In genomic region chr5:95710651-95711500, GRCh38 we compare ENCODE assay signal across 14 cellular contexts. TPM values are rescaled to one million over a fixed set of nuclear protein-coding genes. Genes with fewer than 3 reads are reported as not detected.
DNase-seq lines count a peak whose midpoint lies in the region; ATAC-seq, FAIRE-seq and TF ChIP-seq lines count a peak whose summit lies in the region.
"Not testable (repeated sequence)": the region's sequence is repeated elsewhere in the genome, so short reads cannot be mapped to it uniquely, and the experiment has no call there.
"Had no signal": no experiment of that assay in that cellular context is flagged by ENCODE, and none has a peak within 500 bp of the region (broad histone marks: within the 10 kb centered on the region; RNA-seq: fewer than 3 reads in every experiment).

No MANE protein-coding gene starts in this region.

- not testable (repeated sequence) for H4K12ac ChIP-seq in trophoblast cell (ENCODE audit: low read depth, low read length)

- dilution Hi-C loops in IMR-90 (cut with HindIII; ENCODE audit: low sequenced_read_pairs, unreplicated experiment): not testable (repeated sequence)

- H3K4ac ChIP-seq in IMR-90 (ENCODE audit: low read depth, low read length) (peak overlapping the region; percentile 61), trophoblast cell (ENCODE audit: low read depth, low read length) (peak overlapping the region; percentile 21)

- H2AFZ ChIP-seq in IMR-90 (replicated peaks; ENCODE audit: low read length, poor library complexity); HepG2 (ENCODE audit: low read length): not testable (repeated sequence)
- H2AFZ ChIP-seq in trophoblast cell (ENCODE audit: insufficient read depth, low read length, poor library complexity): peak overlapping the region; percentile 19

- not testable (repeated sequence) for H3K4me2 ChIP-seq in IMR-90 (ENCODE audit: low read depth, low read length)
- H3K4me2 ChIP-seq in HepG2 (ENCODE audit: low read depth, low read length) (peak overlapping the region; percentile 61; the same call in 1 of the 2 replicates), trophoblast cell (ENCODE audit: low read length) (peak overlapping the region; percentile 20)

- H4K5ac ChIP-seq in IMR-90 (ENCODE audit: low read depth, low read length): not testable (repeated sequence)

- peak overlapping the region; percentile 98 for H3K27ac Mint-ChIP-seq in endodermal cell
- not testable (repeated sequence) for H3K27ac Mint-ChIP-seq in type B pancreatic cell

- not testable (repeated sequence) for H3K9me3 ChIP-seq in IMR-90 (ENCODE audit: control insufficient read depth, insufficient read depth, low read length); SJSA1 (replicated peaks); right cardiac atrium (ENCODE audit: control insufficient read depth, low read length); HepG2 (ENCODE audit: low read length); trophoblast cell (ENCODE audit: insufficient read depth, low read depth, low read length)
- H3K9me3 ChIP-seq in endodermal cell (ENCODE audit: control insufficient read depth, low read length): peaks cover 19% of the 10 kb centered on the region

- H3K36me3 ChIP-seq in IMR-90 (ENCODE audit: control insufficient read depth, insufficient read depth, low read length); SJSA1; HepG2 (replicated peaks in 1 of 2; ENCODE audit: control insufficient read depth in 1 of 2, insufficient read depth in 2 of 2, low read length in 2 of 2); trophoblast cell (ENCODE audit: control insufficient read depth in 1 of 2, insufficient read depth in 2 of 2, low read length in 2 of 2): not testable (repeated sequence)
- peaks cover 42% of the 10 kb centered on the region for H3K36me3 ChIP-seq in endodermal cell (ENCODE audit: control insufficient read depth, insufficient read depth, low read length)

- not testable (repeated sequence) for H3K56ac ChIP-seq in IMR-90 (ENCODE audit: extremely low read depth, insufficient read depth, low read length)

- H3K27me3 Mint-ChIP-seq in endodermal cell (ENCODE audit: insufficient read depth); type B pancreatic cell: not testable (repeated sequence)

- H3K9me1 ChIP-seq in IMR-90 (ENCODE audit: insufficient read depth, low read length): not testable (repeated sequence)

- peaks cover 30% of the 10 kb centered on the region for H3K36me3 Mint-ChIP-seq in endodermal cell (ENCODE audit: low read depth)
- not testable (repeated sequence) for H3K36me3 Mint-ChIP-seq in type B pancreatic cell

- not testable (repeated sequence) for TF ChIP-seq EP300 in HepG2 (IDR thresholded peaks at IDR 0.05; ENCODE audit: low read depth in 2 of 2, low read length in 2 of 2); HepG2 (CRISPR knock-in tag; IDR thresholded peaks at IDR 0.05; ENCODE audit: borderline replicate concordance)

- not testable (repeated sequence) for H4K8ac ChIP-seq in IMR-90 (ENCODE audit: low read depth in 2 of 2, low read length in 2 of 2)
- H4K8ac ChIP-seq in trophoblast cell (ENCODE audit: low read depth, low read length): peak overlapping the region; percentile 65

- H4K20me1 ChIP-seq in IMR-90 (ENCODE audit: insufficient read depth, low read length); HepG2 (ENCODE audit: insufficient read depth, low read length): not testable (repeated sequence)

- H2BK120ac ChIP-seq in IMR-90 (ENCODE audit: low read depth, low read length) (0 out of 2 replicates have a peak overlapping the region, but pooled peaks have one; percentile 38), trophoblast cell (ENCODE audit: insufficient read depth, low read length, poor library complexity) (peak overlapping the region; percentile 89)

- not testable (repeated sequence) for H2BK5ac ChIP-seq in IMR-90 (ENCODE audit: low read depth, low read length, poor library complexity, severe bottlenecking)
- H2BK5ac ChIP-seq in trophoblast cell (ENCODE audit: low read depth, low read length, poor library complexity): peak overlapping the region; percentile 90

- TF ChIP-seq POLR2A in IMR-90 (IDR thresholded peaks at IDR 0.05; ENCODE audit: low read depth, low read length); HepG2 (IDR thresholded peaks at IDR 0.05; ENCODE audit: insufficient read depth in 1 of 2, low read depth in 2 of 2, low read length in 2 of 2): not testable (repeated sequence)

- not testable (repeated sequence) for H3K9ac ChIP-seq in IMR-90 (ENCODE audit: low read depth, low read length); HepG2 (ENCODE audit: insufficient read depth, low read depth, low read length); trophoblast cell (ENCODE audit: low read length)
- H3K9ac ChIP-seq in endodermal cell (ENCODE audit: extremely low read depth, low read length, poor library complexity, severe bottlenecking): peak overlapping the region; percentile 70

- not testable (repeated sequence) for H3K79me2 ChIP-seq in HepG2 (ENCODE audit: insufficient read depth, low read length); trophoblast cell (ENCODE audit: control insufficient read depth, insufficient read depth, low read length, poor library complexity)

- intact Hi-C loops in IMR-90 (cut with micrococcal nuclease); right cardiac atrium (cut with DNase I); HepG2 (cut with micrococcal nuclease; ENCODE audit: unreplicated experiment): not testable (repeated sequence)

- H2BK15ac ChIP-seq in IMR-90 (ENCODE audit: low read depth, low read length): 0 out of 3 replicates have a peak overlapping the region, but pooled peaks have one; percentile 55

- H3K23ac ChIP-seq in IMR-90 (ENCODE audit: low read depth, low read length); trophoblast cell (ENCODE audit: low read length): not testable (repeated sequence)

- WGBS in IMR-90 (ENCODE audit: extremely low coverage in 2 of 2, insufficient read length in 1 of 2), 2 experiments: 71% methylated on average over 9 of the region's 23 CpGs; no CpG with 5 or more reads in 1 of the 2 experiments
- 49 to 71% methylated on average over 20 to 23 of the region's 23 CpGs for WGBS in endodermal cell (ENCODE audit: insufficient coverage in 1 of 2, insufficient read length in 1 of 2), 2 experiments
- WGBS in right cardiac atrium: 28% methylated on average over 23 of the region's 23 CpGs
- 58% methylated on average over 23 of the region's 23 CpGs for WGBS in HepG2 (ENCODE audit: low lambda C conversion rate)
- WGBS in trophoblast cell (ENCODE audit: extremely low coverage, insufficient coverage, insufficient read length): no CpG with 5 or more reads among the region's 23 CpGs

- H2BK12ac ChIP-seq in trophoblast cell (ENCODE audit: low read length): peak overlapping the region; percentile 70

- ATAC-seq in IMR-90 (ENCODE audit: low read depth); right cardiac atrium; HepG2: not testable (repeated sequence)

- not testable (repeated sequence) for H3K4me3 ChIP-seq in IMR-90 (ENCODE audit: insufficient read depth, low read depth, low read length); SJSA1; HepG2 (replicated peaks in 1 of 3; ENCODE audit: insufficient read depth in 1 of 3, low read depth in 2 of 3, low read length in 3 of 3); trophoblast cell (ENCODE audit: low read depth, low read length)
- peak overlapping the region; percentile 68 for H3K4me3 ChIP-seq in endodermal cell (ENCODE audit: low read length)
- H3K4me3 ChIP-seq in right cardiac atrium (ENCODE audit: low read length): peak overlapping the region; percentile 31

- H3K14ac ChIP-seq in IMR-90 (replicated peaks; ENCODE audit: low read depth, low read length): not testable (repeated sequence)
- H3K14ac ChIP-seq in trophoblast cell (ENCODE audit: low read length): peak overlapping the region; percentile 79

- H2BK20ac ChIP-seq in IMR-90 (ENCODE audit: low read depth, low read length): 0 out of 2 replicates have a peak overlapping the region, but pooled peaks have one; percentile 24

- not testable (repeated sequence) for H3K27me3 ChIP-seq in IMR-90 (ENCODE audit: control insufficient read depth, insufficient read depth, low read length); SJSA1 (replicated peaks); endodermal cell (ENCODE audit: control insufficient read depth, insufficient read depth, low read length, poor library complexity, severe bottlenecking); right cardiac atrium (ENCODE audit: control insufficient read depth, insufficient read depth); HepG2 (ENCODE audit: control insufficient read depth in 1 of 2, insufficient read depth in 2 of 2, low read length in 2 of 2); trophoblast cell (ENCODE audit: insufficient read depth, low read length)

- not testable (repeated sequence) for TF ChIP-seq CTCF in IMR-90 (conservative IDR thresholded peaks at IDR 0.05; ENCODE audit: low read depth, low read length); endodermal cell (conservative IDR thresholded peaks at IDR 0.05); HepG2 (CRISPR knock-in tag; IDR thresholded peaks at IDR 0.05); type B pancreatic cell (conservative IDR thresholded peaks at IDR 0.05)

- DNase-seq in DMS 273 (lab: John Stamatoyannopoulos, UW; ENCODE audit: unreplicated experiment) (peak; percentile 50), right cardiac atrium (peak; percentile 40 to 67 (median 62))
- DNase-seq in IMR-90; SJSA1 (ENCODE audit: low read depth in 1 of 2, low spot score in 2 of 2); endodermal cell; HepG2 (ENCODE audit: low spot score); trophoblast cell; type B pancreatic cell (ENCODE audit: extremely low spot score, unreplicated experiment): not testable (repeated sequence)

- H2AK5ac ChIP-seq in IMR-90 (ENCODE audit: low read depth, low read length) (peak overlapping the region; percentile 82), trophoblast cell (ENCODE audit: low read length) (peak overlapping the region; percentile 28)

- FAIRE-seq in HepG2 (lab: Jason Lieb, UNC): not testable (repeated sequence)

- not testable (repeated sequence) for H2AK9ac ChIP-seq in IMR-90 (replicated peaks; ENCODE audit: low read depth, low read length, poor library complexity)

- in situ Hi-C loops in IMR-90 (cut with MboI; ENCODE audit: low sequenced_read_pairs); HepG2 (cut with HindIII; ENCODE audit: extremely low pct_ligation_motif_present, low pct_unique_long_range_greater_than_20kb): not testable (repeated sequence)

- CTCF ChIA-PET in IMR-90 (lab: Yijun Ruan, JAX): interaction anchor here (1.1 kb wide), 1 partner anchor 13 kb away, joined by 3 read pairs; no protein-coding TSS in a partner anchor
- CTCF ChIA-PET in HepG2 (lab: Yijun Ruan, JAX; ENCODE audit: low intra/inter-chr PET ratio, low total read pairs): not testable (repeated sequence)

- H3K4me3 Mint-ChIP-seq in endodermal cell: peak overlapping the region; percentile 63
- peak overlapping the region; percentile 20 for H3K4me3 Mint-ChIP-seq in type B pancreatic cell

- peaks cover 17% of the 10 kb centered on the region for H3K9me3 Mint-ChIP-seq in endodermal cell
- not testable (repeated sequence) for H3K9me3 Mint-ChIP-seq in type B pancreatic cell

- not testable (repeated sequence) for H3K4me1 ChIP-seq in IMR-90 (ENCODE audit: control insufficient read depth, insufficient read depth, low read length); endodermal cell (ENCODE audit: control insufficient read depth, insufficient read depth, low read length); right cardiac atrium (ENCODE audit: control insufficient read depth, insufficient read depth, low read length)
- H3K4me1 ChIP-seq in SJSA1 (replicated peaks) (peaks cover 77% of the 10 kb centered on the region), HepG2 (ENCODE audit: insufficient read depth, low read length) (peaks cover 17% of the 10 kb centered on the region), trophoblast cell (ENCODE audit: control insufficient read depth in 1 of 2, insufficient read depth in 2 of 2, low read length in 2 of 2) (peaks cover 12 to 19% of the 10 kb centered on the region in 2 experiments)

- H3K79me1 ChIP-seq in IMR-90 (ENCODE audit: low read depth in 1 of 2, low read length in 2 of 2): not testable (repeated sequence)
- peaks cover 34% of the 10 kb centered on the region for H3K79me1 ChIP-seq in trophoblast cell (ENCODE audit: low read length)

- POLR2A ChIA-PET in IMR-90 (lab: Charles Lee; ENCODE audit: unreplicated experiment): not testable (repeated sequence)
- POLR2A ChIA-PET in HepG2 (lab: Yijun Ruan, JAX): interaction anchor here (1.0 kb wide), 1 partner anchor 20 kb away, joined by 4 read pairs; the partner anchor contains the start of gene RHOBTB3

- BruUV-seq in IMR-90 (replicated peaks; lab: Mats Ljungman, UMichigan); HepG2 (replicated peaks; lab: Mats Ljungman, UMichigan): not testable (repeated sequence)

- H4K91ac ChIP-seq in IMR-90 (ENCODE audit: insufficient read depth, low read depth, low read length): not testable (repeated sequence)
- H4K91ac ChIP-seq in trophoblast cell (ENCODE audit: low read depth, low read length): peak overlapping the region; percentile 98

- not testable (repeated sequence) for TF ChIP-seq RAD21 in IMR-90 (IDR thresholded peaks at IDR 0.05; ENCODE audit: low read length); HepG2 (CRISPR knock-in tag; IDR thresholded peaks at IDR 0.05)

- H3K18ac ChIP-seq in IMR-90 (ENCODE audit: low read depth, low read length): 0 out of 2 replicates have a peak overlapping the region, but pooled peaks have one; percentile 33
- peak overlapping the region; percentile 53 for H3K18ac ChIP-seq in trophoblast cell (ENCODE audit: low read length)

- not testable (repeated sequence) for H3K27ac ChIP-seq in IMR-90 (ENCODE audit: insufficient read depth, low read length); endodermal cell (ENCODE audit: low read depth, low read length); HepG2 (ENCODE audit: extremely low read length, insufficient read depth, low read length)
- peak overlapping the region; percentile 94 for H3K27ac ChIP-seq in SJSA1
- H3K27ac ChIP-seq in right cardiac atrium (ENCODE audit: low read length): peak overlapping the region; percentile 53
- peak overlapping the region; percentile 97 for H3K27ac ChIP-seq in trophoblast cell (ENCODE audit: low read depth, low read length)

- H3K4me1 Mint-ChIP-seq in endodermal cell (peaks cover 63% of the 10 kb centered on the region), type B pancreatic cell (ENCODE audit: unreplicated experiment) (peaks cover 11% of the 10 kb centered on the region)

RNA-seq across cellular contexts. Expression of gene RHOBTB3, which starts 20.3 kb away (rescaled TPM):
- total RNA-seq in IMR-90 (2012; rRNA removed) (356 and 447 TPM in 2 replicates), endodermal cell (100 to 1,000 TPM; 432 to 444 TPM), right cardiac atrium (100 to 1,000 TPM in 3 of 4 donors, 10 to 100 TPM in 1; 84.7 to 115 (median 104) TPM), HepG2 (2016; rRNA removed; fragmentation: Illumina TruSeq; extraction: Trizol) (35.4 and 39.6 TPM in 2 replicates), type B pancreatic cell (ENCODE audit: low replicate concordance) (41.7 and 76.3 TPM in 2 replicates)
- polyA plus RNA-seq in IMR-90 (2012; rRNA removed) (117 and 118 TPM in 2 replicates), right cardiac atrium (32.7 TPM), HepG2 (2011; rRNA removed) (27.8 and 31.6 TPM in 2 replicates)
- 106 and 114 TPM in 2 replicates for polyA plus RNA-seq in IMR-90 (2012; cell fraction: cytosol; rRNA removed)
- 115 and 315 TPM in 2 replicates for polyA plus RNA-seq in IMR-90 (2012; cell fraction: nucleus; rRNA removed; ENCODE audit: low replicate concordance)
- 121 and 175 TPM in 2 replicates for total RNA-seq in SJSA1 (2014; rRNA removed; shearing (Covaris generic))
- polyA plus RNA-seq in endodermal cell (2013, experiment 1 of 2): 116 TPM
- 147 TPM for polyA plus RNA-seq in endodermal cell (2013, experiment 2 of 2)
- total RNA-seq in HepG2 (2016; cell fraction: cytosol; rRNA removed; fragmentation: Illumina TruSeq; extraction: Trizol; ENCODE audit: low read depth): 65.4 and 73.3 TPM in 2 replicates
- total RNA-seq in HepG2 (2016; cell fraction: insoluble cytoplasmic fraction; rRNA removed; fragmentation: Illumina TruSeq; extraction: Trizol): 34.8 and 35.7 TPM in 2 replicates
- 29.2 and 34.2 TPM in 2 replicates for total RNA-seq in HepG2 (2016; cell fraction: membrane; rRNA removed; fragmentation: Illumina TruSeq; extraction: Trizol)
- total RNA-seq in HepG2 (2016; cell fraction: nucleus; rRNA removed; fragmentation: Illumina TruSeq; extraction: Trizol): 34.5 and 45.0 TPM in 2 replicates
- polyA plus RNA-seq in HepG2 (2011; cell fraction: cytosol; rRNA removed): 33.5 and 37.5 TPM in 2 replicates
- 28.1 and 35.6 TPM in 2 replicates for polyA plus RNA-seq in HepG2 (2011; cell fraction: nucleus; rRNA removed)
- 16.2 and 20.3 TPM in 2 replicates for polyA plus RNA-seq in HepG2 (2012)
- polyA plus RNA-seq in HepG2 (2016; cell fraction: cytosol; fragmentation: Illumina TruSeq; extraction: Trizol; ENCODE audit: low read depth): 4.4 and 6.7 TPM in 2 replicates
- 31.3 and 33.4 TPM in 2 replicates for polyA plus RNA-seq in HepG2 (2016; cell fraction: insoluble cytoplasmic fraction; fragmentation: Illumina TruSeq; extraction: Trizol; ENCODE audit: low read depth)
- polyA plus RNA-seq in HepG2 (2016; cell fraction: membrane; fragmentation: Illumina TruSeq; extraction: Trizol; ENCODE audit: low read depth): 11.0 and 11.2 TPM in 2 replicates
- 31.1 and 35.1 TPM in 2 replicates for polyA plus RNA-seq in HepG2 (2016; cell fraction: nucleus; fragmentation: Illumina TruSeq; extraction: Trizol; ENCODE audit: insufficient read depth, low read depth)
- 153 and 617 TPM in 2 replicates for polyA minus RNA-seq in HepG2 (2011; rRNA and poly(A)+ RNA removed; ENCODE audit: low replicate concordance)
- 64.8 and 73.2 TPM in 2 replicates for polyA minus RNA-seq in HepG2 (2011; cell fraction: cytosol; rRNA and poly(A)+ RNA removed)
- polyA minus RNA-seq in HepG2 (2011; cell fraction: nucleus; rRNA and poly(A)+ RNA removed): 85.0 and 93.4 TPM in 2 replicates
- polyA plus RNA-seq in trophoblast cell (2013): 333 and 351 TPM in 2 replicates

RNA-seq across cellular contexts. Expression of gene SPATA9, which starts 28.1 kb away (rescaled TPM):
- total RNA-seq in IMR-90 (2012; rRNA removed) (0.72 and 0.83 TPM in 2 replicates), endodermal cell (1 to 10 TPM in 1 of 2 donors, under 1 TPM in 1; 0.70 to 2.0 TPM), right cardiac atrium (under 1 TPM; 0.11 to 0.59 (median 0.49) TPM), HepG2 (2016; rRNA removed; fragmentation: Illumina TruSeq; extraction: Trizol) (not detected in 2 replicates), type B pancreatic cell (ENCODE audit: low replicate concordance) (0.29 TPM in 2 replicates)
- polyA plus RNA-seq in IMR-90 (2012; rRNA removed) (0.66 and 0.86 TPM in 2 replicates), right cardiac atrium (0.25 TPM), HepG2 (2011; rRNA removed) (not detected in 2 replicates)
- 0.16 and 0.25 TPM in 2 replicates for polyA plus RNA-seq in IMR-90 (2012; cell fraction: cytosol; rRNA removed)
- polyA plus RNA-seq in IMR-90 (2012; cell fraction: nucleus; rRNA removed; ENCODE audit: low replicate concordance): 0.21 and 2.0 TPM in 2 replicates
- 0.56 and 1.4 TPM in 2 replicates for total RNA-seq in SJSA1 (2014; rRNA removed; shearing (Covaris generic))
- polyA plus RNA-seq in endodermal cell (2013, experiment 1 of 2): 0.36 TPM
- polyA plus RNA-seq in endodermal cell (2013, experiment 2 of 2): 0.33 TPM
- not detected in 2 replicates for total RNA-seq in HepG2 (2016; cell fraction: cytosol; rRNA removed; fragmentation: Illumina TruSeq; extraction: Trizol; ENCODE audit: low read depth)
- not detected in 2 replicates for total RNA-seq in HepG2 (2016; cell fraction: insoluble cytoplasmic fraction; rRNA removed; fragmentation: Illumina TruSeq; extraction: Trizol)
- total RNA-seq in HepG2 (2016; cell fraction: membrane; rRNA removed; fragmentation: Illumina TruSeq; extraction: Trizol): not detected in 2 replicates
- not detected in 2 replicates for total RNA-seq in HepG2 (2016; cell fraction: nucleus; rRNA removed; fragmentation: Illumina TruSeq; extraction: Trizol)
- polyA plus RNA-seq in HepG2 (2011; cell fraction: cytosol; rRNA removed): not detected in 2 replicates
- polyA plus RNA-seq in HepG2 (2011; cell fraction: nucleus; rRNA removed): not detected in 2 replicates
- 0.19 TPM in 1 of 2 replicates, not detected in the other for polyA plus RNA-seq in HepG2 (2012)
- not detected in 2 replicates for polyA plus RNA-seq in HepG2 (2016; cell fraction: cytosol; fragmentation: Illumina TruSeq; extraction: Trizol; ENCODE audit: low read depth)
- polyA plus RNA-seq in HepG2 (2016; cell fraction: insoluble cytoplasmic fraction; fragmentation: Illumina TruSeq; extraction: Trizol; ENCODE audit: low read depth): not detected in 2 replicates
- polyA plus RNA-seq in HepG2 (2016; cell fraction: membrane; fragmentation: Illumina TruSeq; extraction: Trizol; ENCODE audit: low read depth): not detected in 2 replicates
- polyA plus RNA-seq in HepG2 (2016; cell fraction: nucleus; fragmentation: Illumina TruSeq; extraction: Trizol; ENCODE audit: insufficient read depth, low read depth): not detected in 2 replicates
- polyA minus RNA-seq in HepG2 (2011; rRNA and poly(A)+ RNA removed; ENCODE audit: low replicate concordance): not detected in 2 replicates
- not detected in 2 replicates for polyA minus RNA-seq in HepG2 (2011; cell fraction: cytosol; rRNA and poly(A)+ RNA removed)
- polyA minus RNA-seq in HepG2 (2011; cell fraction: nucleus; rRNA and poly(A)+ RNA removed): not detected in 2 replicates
- 0.50 and 0.51 TPM in 2 replicates for polyA plus RNA-seq in trophoblast cell (2013)
- total RNA-seq: activated CD4-positive, alpha-beta T cell treated with anti-CD3 and anti-CD28 coated beads, Interleukin-2, amount 10 ng/mL, durations not matched to agents 24 days and 14 days; activated naive CD4-positive, alpha-beta T cell treated with anti-CD3 and anti-CD28 coated beads for 36 hours; dermis blood vessel endothelial cell; SK-MEL-5; T-helper 1 cell treated with Interleukin-12 subunit alpha and Interleukin-12 subunit beta and Interleukin-4 antibody, amounts not matched to agents 30 ng/mL and 1 ng/mL, for 36 hours; upper lobe of right lung had no signal
